1 cellular context compared by ENCODE assay signal in the genomic region with DNA sequence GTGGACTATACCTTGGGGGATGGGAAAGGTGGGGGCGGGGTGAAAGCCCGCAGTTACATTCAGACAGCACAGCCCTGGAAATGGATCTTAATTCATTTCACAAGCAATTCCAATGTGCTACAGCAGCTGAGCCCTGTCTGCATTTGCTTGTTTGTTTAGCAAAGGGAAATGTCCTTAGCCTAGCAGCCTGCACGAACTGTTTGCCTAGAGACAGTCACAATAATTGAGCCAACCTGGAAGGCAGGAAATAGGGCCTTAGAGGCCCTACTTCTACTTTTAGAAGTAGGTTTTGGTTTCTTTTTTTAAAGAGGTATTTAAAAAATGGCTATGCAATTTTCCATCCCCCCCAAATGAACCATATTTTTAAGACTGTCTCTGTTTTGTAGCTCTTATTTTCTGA.
TF ChIP-seq lines count a peak whose summit lies in the region.

No MANE protein-coding gene starts in this region.

TF ChIP-seq in GM23338, 12 proteins besides CTCF, POLR2A, EP300 and RAD21 (continued from another document):
- TF ChIP-seq, protein P1, sequence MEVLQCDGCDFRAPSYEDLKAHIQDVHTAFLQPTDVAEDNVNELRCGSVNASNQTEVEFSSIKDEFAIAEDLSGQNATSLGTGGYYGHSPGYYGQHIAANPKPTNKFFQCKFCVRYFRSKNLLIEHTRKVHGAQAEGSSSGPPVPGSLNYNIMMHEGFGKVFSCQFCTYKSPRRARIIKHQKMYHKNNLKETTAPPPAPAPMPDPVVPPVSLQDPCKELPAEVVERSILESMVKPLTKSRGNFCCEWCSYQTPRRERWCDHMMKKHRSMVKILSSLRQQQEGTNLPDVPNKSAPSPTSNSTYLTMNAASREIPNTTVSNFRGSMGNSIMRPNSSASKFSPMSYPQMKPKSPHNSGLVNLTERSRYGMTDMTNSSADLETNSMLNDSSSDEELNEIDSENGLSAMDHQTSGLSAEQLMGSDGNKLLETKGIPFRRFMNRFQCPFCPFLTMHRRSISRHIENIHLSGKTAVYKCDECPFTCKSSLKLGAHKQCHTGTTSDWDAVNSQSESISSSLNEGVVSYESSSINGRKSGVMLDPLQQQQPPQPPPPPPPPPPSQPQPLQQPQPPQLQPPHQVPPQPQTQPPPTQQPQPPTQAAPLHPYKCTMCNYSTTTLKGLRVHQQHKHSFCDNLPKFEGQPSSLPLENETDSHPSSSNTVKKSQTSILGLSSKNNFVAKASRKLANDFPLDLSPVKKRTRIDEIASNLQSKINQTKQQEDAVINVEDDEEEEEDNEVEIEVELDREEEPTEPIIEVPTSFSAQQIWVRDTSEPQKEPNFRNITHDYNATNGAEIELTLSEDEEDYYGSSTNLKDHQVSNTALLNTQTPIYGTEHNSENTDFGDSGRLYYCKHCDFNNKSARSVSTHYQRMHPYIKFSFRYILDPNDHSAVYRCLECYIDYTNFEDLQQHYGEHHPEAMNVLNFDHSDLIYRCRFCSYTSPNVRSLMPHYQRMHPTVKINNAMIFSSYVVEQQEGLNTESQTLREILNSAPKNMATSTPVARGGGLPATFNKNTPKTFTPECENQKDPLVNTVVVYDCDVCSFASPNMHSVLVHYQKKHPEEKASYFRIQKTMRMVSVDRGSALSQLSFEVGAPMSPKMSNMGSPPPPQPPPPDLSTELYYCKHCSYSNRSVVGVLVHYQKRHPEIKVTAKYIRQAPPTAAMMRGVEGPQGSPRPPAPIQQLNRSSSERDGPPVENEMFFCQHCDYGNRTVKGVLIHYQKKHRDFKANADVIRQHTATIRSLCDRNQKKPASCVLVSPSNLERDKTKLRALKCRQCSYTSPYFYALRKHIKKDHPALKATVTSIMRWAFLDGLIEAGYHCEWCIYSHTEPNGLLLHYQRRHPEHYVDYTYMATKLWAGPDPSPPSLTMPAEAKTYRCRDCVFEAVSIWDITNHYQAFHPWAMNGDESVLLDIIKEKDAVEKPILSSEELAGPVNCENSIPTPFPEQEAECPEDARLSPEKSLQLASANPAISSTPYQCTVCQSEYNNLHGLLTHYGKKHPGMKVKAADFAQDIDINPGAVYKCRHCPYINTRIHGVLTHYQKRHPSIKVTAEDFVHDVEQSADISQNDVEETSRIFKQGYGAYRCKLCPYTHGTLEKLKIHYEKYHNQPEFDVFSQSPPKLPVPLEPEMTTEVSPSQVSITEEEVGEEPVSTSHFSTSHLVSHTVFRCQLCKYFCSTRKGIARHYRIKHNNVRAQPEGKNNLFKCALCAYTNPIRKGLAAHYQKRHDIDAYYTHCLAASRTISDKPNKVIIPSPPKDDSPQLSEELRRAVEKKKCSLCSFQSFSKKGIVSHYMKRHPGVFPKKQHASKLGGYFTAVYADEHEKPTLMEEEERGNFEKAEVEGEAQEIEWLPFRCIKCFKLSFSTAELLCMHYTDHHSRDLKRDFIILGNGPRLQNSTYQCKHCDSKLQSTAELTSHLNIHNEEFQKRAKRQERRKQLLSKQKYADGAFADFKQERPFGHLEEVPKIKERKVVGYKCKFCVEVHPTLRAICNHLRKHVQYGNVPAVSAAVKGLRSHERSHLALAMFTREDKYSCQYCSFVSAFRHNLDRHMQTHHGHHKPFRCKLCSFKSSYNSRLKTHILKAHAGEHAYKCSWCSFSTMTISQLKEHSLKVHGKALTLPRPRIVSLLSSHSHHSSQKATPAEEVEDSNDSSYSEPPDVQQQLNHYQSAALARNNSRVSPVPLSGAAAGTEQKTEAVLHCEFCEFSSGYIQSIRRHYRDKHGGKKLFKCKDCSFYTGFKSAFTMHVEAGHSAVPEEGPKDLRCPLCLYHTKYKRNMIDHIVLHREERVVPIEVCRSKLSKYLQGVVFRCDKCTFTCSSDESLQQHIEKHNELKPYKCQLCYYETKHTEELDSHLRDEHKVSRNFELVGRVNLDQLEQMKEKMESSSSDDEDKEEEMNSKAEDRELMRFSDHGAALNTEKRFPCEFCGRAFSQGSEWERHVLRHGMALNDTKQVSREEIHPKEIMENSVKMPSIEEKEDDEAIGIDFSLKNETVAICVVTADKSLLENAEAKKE (CRISPR knock-in tag; IDR thresholded peaks at IDR 0.05) = no peak
- TF ChIP-seq JUNB (IDR thresholded peaks at IDR 0.05; ENCODE audit: unreplicated experiment) (no peak), CREB1 (CRISPR knock-in tag; IDR thresholded peaks at IDR 0.05; ENCODE audit: low read depth) (no peak), EZH2phosphoT487 (IDR thresholded peaks at IDR 0.05; ENCODE audit: unreplicated experiment) (no peak)
TF ChIP-seq in GM23338: peak in this region for 0.
